27 cellular contexts compared by ENCODE assay signal in genomic region chr12:63848450-63848849, GRCh38. TPM values are rescaled to one million over a fixed set of nuclear protein-coding genes. Genes with fewer than 3 reads are reported as not detected.
DNase-seq lines count a peak whose midpoint lies in the region; ATAC-seq, FAIRE-seq and TF ChIP-seq lines count a peak whose summit lies in the region.
"Had no signal": no experiment of that assay in that cellular context is flagged by ENCODE, and none has a peak within 500 bp of the region (broad histone marks: within the 10 kb centered on the region; RNA-seq: fewer than 3 reads in every experiment).

No MANE protein-coding gene starts in this region.

- no peak overlapping the region for H4K8ac ChIP-seq in IMR-90 (ENCODE audit: low read depth in 2 of 2, low read length in 2 of 2)

- TF ChIP-seq POLR2A in IMR-90 (IDR thresholded peaks at IDR 0.05; ENCODE audit: low read depth, low read length) = no peak
- TF ChIP-seq POLR2A in H54 (IDR thresholded peaks at IDR 0.05; ENCODE audit: low read depth, low read length) = no peak

- no peak overlapping the region for H2BK15ac ChIP-seq in IMR-90 (ENCODE audit: low read depth, low read length)

- no TSS peak for BruUV-seq in Caco-2 (replicated peaks; lab: Mats Ljungman, UMichigan)
- BruUV-seq in IMR-90 (replicated peaks; lab: Mats Ljungman, UMichigan) = no TSS peak

- H3K27me3 Mint-ChIP-seq in Caco-2 (ENCODE audit: insufficient read depth, unreplicated experiment) = no peaks in the 10 kb centered on the region
- no peaks in the 10 kb centered on the region for H3K27me3 Mint-ChIP-seq in neural crest cell (ENCODE audit: low read depth)
- H3K27me3 Mint-ChIP-seq in T-helper 2 cell treated with Interferon-gamma antibody and Interleukin-4, amounts not matched to agents 5 μg/mL and 100 μg/mL, for 36 hours (ENCODE audit: low read depth) = peaks cover 26% of the 10 kb centered on the region
- peaks cover 8 to 24% of the 10 kb centered on the region in 2 donors for H3K27me3 Mint-ChIP-seq in natural killer cell (ENCODE audit: low read depth in 2 of 2)
- H3K27me3 Mint-ChIP-seq: progenitor cell of endocrine pancreas, type B pancreatic cell had no signal

- peaks cover 16% of the 10 kb centered on the region for H3K9me1 ChIP-seq in IMR-90 (ENCODE audit: insufficient read depth, low read length)

- H2AK9ac ChIP-seq in IMR-90 (replicated peaks; ENCODE audit: low read depth, low read length, poor library complexity) = no peak overlapping the region

- no peak for FAIRE-seq in H54 (lab: Jason Lieb, UNC)
- FAIRE-seq: GM12878 had no signal

- DNase-seq in Caco-2 = peak; percentile 54 to 71
- DNase-seq in IMR-90 = no peak
- no peak for DNase-seq in adipocyte (ENCODE audit: low read depth)
- no peak for DNase-seq in neural crest cell (ENCODE audit: low read depth, low spot score)
- DNase-seq in NCI-H345 (lab: John Stamatoyannopoulos, UW) = no peak
- no peak for DNase-seq in H54 (ENCODE audit: insufficient read length, low spot score)
- DNase-seq in T-helper 2 cell treated with Interferon-gamma antibody and Interleukin-4, amounts not matched to agents 5 μg/mL and 100 μg/mL, for 36 hours (ENCODE audit: low spot score) = no peak
- DNase-seq in natural killer cell = no peak
- DNase-seq: activated CD4-positive, alpha-beta T cell treated with anti-CD3 and anti-CD28 coated beads for 4 hours; activated T-cell treated with anti-CD3 and anti-CD28 coated beads, Interleukin-2, amount 50 U/mL, for 24 hours; body of pancreas; C1 segment of cervical spinal cord; heart left ventricle; kidney glomerular epithelial cell; lower lobe of right lung; mucosa of descending colon; NCI-H1092 treated with DMSO at 0.1 percent for 48 hours; NCI-H187 treated with DMSO at 0.1 percent for 48 hours; NCI-H526; right lobe of liver; stimulated activated CD4-positive, alpha-beta T cell treated with anti-CD3 and anti-CD28 coated beads, Interleukin-12 subunit alpha, Interleukin-12 subunit beta, amount 100 ng/mL, for 4 hours; stimulated activated CD4-positive, alpha-beta T cell treated with anti-CD3 and anti-CD28 coated beads, Interleukin-4, amount 100 ng/mL, for 1 hour had no signal

- no peak overlapping the region for H3K18ac ChIP-seq in IMR-90 (ENCODE audit: low read depth, low read length)

- H4K20me1 ChIP-seq in IMR-90 (ENCODE audit: insufficient read depth, low read length) = peaks cover 53% of the 10 kb centered on the region

- H3K36me3 ChIP-seq in Caco-2 (ENCODE audit: control insufficient read depth, insufficient read depth, low read length) (no peaks in the 10 kb centered on the region), IMR-90 (ENCODE audit: control insufficient read depth, insufficient read depth, low read length) (peaks cover 8% of the 10 kb centered on the region), adipocyte (ENCODE audit: control insufficient read depth, insufficient read depth, low read length, severe bottlenecking) (no peaks in the 10 kb centered on the region)
- H3K36me3 ChIP-seq: heart left ventricle, lower lobe of right lung, right lobe of liver had no signal

- CTCF ChIA-PET in Caco-2 (lab: Charles Lee) = no interaction called here
- CTCF ChIA-PET in IMR-90 (lab: Yijun Ruan, JAX) = no interaction called here

- H3K4me3 Mint-ChIP-seq in Caco-2 (ENCODE audit: unreplicated experiment) (peak overlapping the region; percentile 53), neural crest cell (peak overlapping the region; percentile 58), natural killer cell (no peak overlapping the region)
- no peak overlapping the region for H3K4me3 Mint-ChIP-seq in T-helper 2 cell treated with Interferon-gamma antibody and Interleukin-4, amounts not matched to agents 5 μg/mL and 100 μg/mL, for 36 hours
- H3K4me3 Mint-ChIP-seq: activated T-cell treated with anti-CD3 and anti-CD28 coated beads, Interleukin-2, amount 50 U/mL, for 24 hours; type B pancreatic cell had no signal

- H3K4me1 ChIP-seq in Caco-2 = peaks cover 56% of the 10 kb centered on the region
- peaks cover 9% of the 10 kb centered on the region for H3K4me1 ChIP-seq in IMR-90 (ENCODE audit: control insufficient read depth, insufficient read depth, low read length)
- peaks cover 36% of the 10 kb centered on the region for H3K4me1 ChIP-seq in adipocyte (ENCODE audit: control insufficient read depth, insufficient read depth, low read length)
- H3K4me1 ChIP-seq: right lobe of liver had no signal

- no peak overlapping the region for H4K91ac ChIP-seq in IMR-90 (ENCODE audit: insufficient read depth, low read depth, low read length)

- peaks cover 21% of the 10 kb centered on the region for H3K4me1 Mint-ChIP-seq in Caco-2 (ENCODE audit: low read depth, unreplicated experiment)
- peaks cover 34% of the 10 kb centered on the region for H3K4me1 Mint-ChIP-seq in neural crest cell
- H3K4me1 Mint-ChIP-seq in T-helper 2 cell treated with Interferon-gamma antibody and Interleukin-4, amounts not matched to agents 5 μg/mL and 100 μg/mL, for 36 hours (ENCODE audit: low read depth) = peaks cover 7% of the 10 kb centered on the region
- peaks cover 6% of the 10 kb centered on the region in 2 donors for H3K4me1 Mint-ChIP-seq in natural killer cell

- no peak overlapping the region for H2BK20ac ChIP-seq in IMR-90 (ENCODE audit: low read depth, low read length)

- peak overlapping the region; percentile 24; the same call in 1 of the 2 replicates for H3K27ac ChIP-seq in IMR-90 (ENCODE audit: insufficient read depth, low read length)
- H3K27ac ChIP-seq: body of pancreas, epithelial cell of prostate, heart left ventricle, lower lobe of right lung, right lobe of liver, SJSA1 had no signal

- H3K4ac ChIP-seq in IMR-90 (ENCODE audit: low read depth, low read length) = no peak overlapping the region

- intact Hi-C loops in Caco-2 (cut with micrococcal nuclease; ENCODE audit: unreplicated experiment) (loop anchor here (1.0 to 10.0 kb wide), 3 partner anchors 41 to 156 kb away; no protein-coding TSS in a partner anchor), IMR-90 (cut with micrococcal nuclease) (loop anchor here (5.0 kb wide), 1 partner anchor 159 kb away; no protein-coding TSS in a partner anchor), natural killer cell (cut with micrococcal nuclease) (no loop called here)

- POLR2A ChIA-PET in Caco-2 (lab: Charles Lee) = interaction anchor here (1.2 kb wide), 1 partner anchor 14 kb away, joined by 3 read pairs; no protein-coding TSS in a partner anchor
- POLR2A ChIA-PET in IMR-90 (lab: Charles Lee; ENCODE audit: unreplicated experiment) = interaction anchor here (0.6 kb wide), 1 partner anchor 27 kb away, joined by 9 read pairs; no protein-coding TSS in a partner anchor

- no peak overlapping the region for H3K23ac ChIP-seq in IMR-90 (ENCODE audit: low read depth, low read length)

- in situ Hi-C loops in IMR-90 (cut with MboI; ENCODE audit: low sequenced_read_pairs) = loop anchor here (10.0 kb wide), 1 partner anchor 146 kb away; no protein-coding TSS in a partner anchor

- no peak overlapping the region for H2AFZ ChIP-seq in IMR-90 (replicated peaks; ENCODE audit: low read length, poor library complexity)

- peak overlapping the region; percentile 90 for H3K27ac Mint-ChIP-seq in Caco-2 (ENCODE audit: unreplicated experiment)
- no peak overlapping the region for H3K27ac Mint-ChIP-seq in neural crest cell (ENCODE audit: unreplicated experiment)
- H3K27ac Mint-ChIP-seq in T-helper 2 cell treated with Interferon-gamma antibody and Interleukin-4, amounts not matched to agents 5 μg/mL and 100 μg/mL, for 36 hours = no peak overlapping the region
- no peak overlapping the region for H3K27ac Mint-ChIP-seq in natural killer cell
- H3K27ac Mint-ChIP-seq: activated T-cell treated with anti-CD3 and anti-CD28 coated beads, Interleukin-2, amount 50 U/mL, for 24 hours; progenitor cell of endocrine pancreas; type B pancreatic cell had no signal

- no peak overlapping the region for H3K14ac ChIP-seq in IMR-90 (replicated peaks; ENCODE audit: low read depth, low read length)

- no peak overlapping the region for H4K5ac ChIP-seq in IMR-90 (ENCODE audit: low read depth, low read length)

- H3K9ac ChIP-seq in IMR-90 (ENCODE audit: low read depth, low read length) (no peak overlapping the region), adipocyte (ENCODE audit: low read length) (no peak overlapping the region)

- no CpG with 5 or more reads among the region's 4 CpGs for WGBS in IMR-90 (ENCODE audit: extremely low coverage in 2 of 2, insufficient read length in 1 of 2), 2 experiments

- H3K4me3 ChIP-seq in Caco-2 (ENCODE audit: low read depth, low read length) (no peak overlapping the region), IMR-90 (ENCODE audit: insufficient read depth, low read depth, low read length) (no peak overlapping the region), adipocyte (ENCODE audit: low read length) (peak overlapping the region; percentile 36)
- H3K4me3 ChIP-seq: body of pancreas, GM12878, heart left ventricle, lower lobe of right lung, mucosa of descending colon, right lobe of liver, SJSA1 had no signal

- H3K27me3 ChIP-seq in Caco-2 (replicated peaks; ENCODE audit: control insufficient read depth, insufficient read depth, low read length) = no peaks in the 10 kb centered on the region
- H3K27me3 ChIP-seq in IMR-90 (ENCODE audit: control insufficient read depth, insufficient read depth, low read length) = no peaks in the 10 kb centered on the region
- H3K27me3 ChIP-seq in adipocyte (replicated peaks; ENCODE audit: control insufficient read depth, insufficient read depth, low read length) = no peaks in the 10 kb centered on the region
- H3K27me3 ChIP-seq: body of pancreas, heart left ventricle, right lobe of liver, SJSA1 had no signal

- no peak for TF ChIP-seq CTCF in Caco-2 (IDR thresholded peaks at IDR 0.05; ENCODE audit: insufficient read depth in 1 of 2, low read depth in 1 of 2, low read length in 1 of 2, severe bottlenecking in 1 of 2, unreplicated experiment in 1 of 2)
- no peak for TF ChIP-seq CTCF in IMR-90 (conservative IDR thresholded peaks at IDR 0.05; ENCODE audit: low read depth, low read length)
- TF ChIP-seq CTCF in neural crest cell (conservative IDR thresholded peaks at IDR 0.05) = no peak
- no peak for TF ChIP-seq CTCF in natural killer cell (IDR thresholded peaks at IDR 0.05)

- ATAC-seq in IMR-90 (ENCODE audit: low read depth) (no peak), natural killer cell (no peak)
- ATAC-seq: body of pancreas, GM12878, heart left ventricle, lower lobe of right lung, mucosa of descending colon, right lobe of liver had no signal

- TF ChIP-seq RAD21 in IMR-90 (IDR thresholded peaks at IDR 0.05; ENCODE audit: low read length) = no peak

- no peak overlapping the region for H2BK120ac ChIP-seq in IMR-90 (ENCODE audit: low read depth, low read length)

- peaks cover 0 to 22% of the 10 kb centered on the region in 2 experiments; a peak in 2 of 4 replicates for H3K79me1 ChIP-seq in IMR-90 (ENCODE audit: low read depth in 1 of 2, low read length in 2 of 2)

- peaks cover 21% of the 10 kb centered on the region for H3K36me3 Mint-ChIP-seq in Caco-2 (ENCODE audit: insufficient read depth, unreplicated experiment)
- H3K36me3 Mint-ChIP-seq in neural crest cell (ENCODE audit: low read depth) = no peaks in the 10 kb centered on the region
- H3K36me3 Mint-ChIP-seq in T-helper 2 cell treated with Interferon-gamma antibody and Interleukin-4, amounts not matched to agents 5 μg/mL and 100 μg/mL, for 36 hours (ENCODE audit: low read depth) = peaks cover 2% of the 10 kb centered on the region
- no peaks in the 10 kb centered on the region for H3K36me3 Mint-ChIP-seq in natural killer cell

- dilution Hi-C loops in IMR-90 (cut with HindIII; ENCODE audit: low sequenced_read_pairs, unreplicated experiment) = loop anchor here (25.0 kb wide), 1 partner anchor 414 kb away; no protein-coding TSS in a partner anchor

- no peak overlapping the region for H2BK5ac ChIP-seq in IMR-90 (ENCODE audit: low read depth, low read length, poor library complexity, severe bottlenecking)

- no peaks in the 10 kb centered on the region for H3K9me3 Mint-ChIP-seq in Caco-2 (ENCODE audit: unreplicated experiment)
- no peaks in the 10 kb centered on the region for H3K9me3 Mint-ChIP-seq in neural crest cell
- H3K9me3 Mint-ChIP-seq in T-helper 2 cell treated with Interferon-gamma antibody and Interleukin-4, amounts not matched to agents 5 μg/mL and 100 μg/mL, for 36 hours = no peaks in the 10 kb centered on the region
- H3K9me3 Mint-ChIP-seq in natural killer cell = no peaks in the 10 kb centered on the region
- H3K9me3 Mint-ChIP-seq: activated T-cell treated with anti-CD3 and anti-CD28 coated beads, Interleukin-2, amount 50 U/mL, for 24 hours; type B pancreatic cell had no signal

- H3K4me2 ChIP-seq in IMR-90 (ENCODE audit: low read depth, low read length) = peak overlapping the region; percentile 69

- no peak overlapping the region for H3K56ac ChIP-seq in IMR-90 (ENCODE audit: extremely low read depth, insufficient read depth, low read length)

- H2AK5ac ChIP-seq in IMR-90 (ENCODE audit: low read depth, low read length) = no peak overlapping the region

- H3K9me3 ChIP-seq in Caco-2 (no peaks in the 10 kb centered on the region), IMR-90 (ENCODE audit: control insufficient read depth, insufficient read depth, low read length) (no peaks in the 10 kb centered on the region), adipocyte (ENCODE audit: control insufficient read depth, low read length) (no peaks in the 10 kb centered on the region)
- H3K9me3 ChIP-seq: body of pancreas, heart left ventricle, lower lobe of right lung, mucosa of descending colon, right lobe of liver, SJSA1 had no signal

RNA-seq across cellular contexts. Expression of gene SRGAP1, which starts 4.0 kb away (rescaled TPM):
- total RNA-seq in Caco-2 (2022) (21.7 and 22.1 TPM in 2 replicates), IMR-90 (2012; rRNA removed) (10.0 and 14.4 TPM in 2 replicates), neural crest cell (12.6 and 14.8 TPM in 2 replicates), natural killer cell (under 1 TPM; 0.10 to 0.49 (median 0.16) TPM)
- polyA plus RNA-seq in IMR-90 (2012; rRNA removed) = 10.2 and 11.0 TPM in 2 replicates
- polyA plus RNA-seq in IMR-90 (2012; cell fraction: cytosol; rRNA removed) = 3.7 and 5.3 TPM in 2 replicates
- 29.1 and 33.8 TPM in 2 replicates for polyA plus RNA-seq in IMR-90 (2012; cell fraction: nucleus; rRNA removed; ENCODE audit: low replicate concordance)

Comparison
In these comparisons a context has a peak if more than half of its experiments do, and no peak if none do; other contexts are left out.
1. DNase-seq: peak in Caco-2 (2 of 2); none in IMR-90 (single experiment), adipocyte (single experiment), neural crest cell (single experiment), NCI-H345 (single experiment), H54 (single experiment), T-helper 2 cell treated with Interferon-gamma antibody and Interleukin-4, amounts not matched to agents 5 μg/mL and 100 μg/mL, for 36 hours (single experiment) and natural killer cell (single experiment).
2. H3K4me3 Mint-ChIP-seq: peak in Caco-2 (single experiment) and neural crest cell (single experiment); none in T-helper 2 cell treated with Interferon-gamma antibody and Interleukin-4, amounts not matched to agents 5 μg/mL and 100 μg/mL, for 36 hours (single experiment) and natural killer cell (single experiment).